In genomic region chr1:15314328-15315281, GRCh38 we compare ENCODE assay signal across 26 cellular contexts.
"Had no signal": no experiment of that assay in that cellular context is flagged by ENCODE, and none has a peak within 500 bp of the region (broad histone marks: within the 10 kb centered on the region; RNA-seq: fewer than 3 reads in every experiment).

No MANE protein-coding gene starts in this region.

- DNase-seq: activated CD4-positive, alpha-beta memory T cell treated with anti-CD3 and anti-CD28 coated beads, Interleukin-2, amount 10 ng/mL, durations not matched to agents 7 days and 5 days; activated CD4-positive, alpha-beta T cell treated with anti-CD3 and anti-CD28 coated beads for 36 hours; activated effector memory CD4-positive, alpha-beta T cell treated with Interleukin-2 at 50 U/mL for 16 hours; activated naive CD4-positive, alpha-beta T cell treated with anti-CD3 and anti-CD28 coated beads, Interleukin-2, amount 10 ng/mL, durations not matched to agents 7 days and 5 days; activated naive CD8-positive, alpha-beta T cell treated with anti-CD3 and anti-CD28 coated beads, Interleukin-2, amount 50 U/mL, for 24 hours; activated T-cell treated with anti-CD3 and anti-CD28 coated beads, Interleukin-2, amount 50 U/mL, for 24 hours; cerebellar nuclear complex; dermis blood vessel endothelial cell; effector memory CD4-positive, alpha-beta T cell; esophagus squamous epithelium; heart right ventricle; left ventricle myocardium superior; mucosa of descending colon; naive B cell; stimulated activated CD4-positive, alpha-beta T cell treated with anti-CD3 and anti-CD28 coated beads, Interleukin-12 subunit alpha, Interleukin-12 subunit beta, amount 100 ng/mL, for 4 hours; stimulated activated CD4-positive, alpha-beta T cell treated with anti-CD3 and anti-CD28 coated beads, Interleukin-1b, Interleukin-23, amount 100 ng/mL, for 48 hours; stimulated activated CD8-positive, alpha-beta memory T cell treated with anti-CD3 and anti-CD28 coated beads, Interleukin-4, amount 100 ng/mL, for 48 hours; transverse colon had no signal

- H3K79me2 ChIP-seq: parathyroid adenoma had no signal

- H3K27ac ChIP-seq: breast epithelium, esophagus squamous epithelium, heart right ventricle, neutrophil, parathyroid adenoma, SK-N-MC, suprapubic skin, transverse colon had no signal

- H3K4me3 ChIP-seq: breast epithelium, esophagus squamous epithelium, heart right ventricle, mucosa of descending colon, SK-N-MC, suprapubic skin, transverse colon had no signal

- H3K4me1 Mint-ChIP-seq: activated CD4-positive, alpha-beta memory T cell treated with anti-CD3 and anti-CD28 coated beads, Interleukin-2, amount 10 ng/mL, durations not matched to agents 7 days and 5 days; activated CD4-positive, alpha-beta T cell treated with anti-CD3 and anti-CD28 coated beads for 36 hours; activated naive CD4-positive, alpha-beta T cell treated with anti-CD3 and anti-CD28 coated beads, Interleukin-2, amount 10 ng/mL, durations not matched to agents 7 days and 5 days; activated naive CD8-positive, alpha-beta T cell treated with anti-CD3 and anti-CD28 coated beads, Interleukin-2, amount 50 U/mL, for 24 hours; naive B cell had no signal

- H3K36me3 Mint-ChIP-seq: activated naive CD4-positive, alpha-beta T cell treated with anti-CD3 and anti-CD28 coated beads, Interleukin-2, amount 10 ng/mL, durations not matched to agents 7 days and 5 days; naive B cell had no signal

- H3K9me3 Mint-ChIP-seq: activated CD4-positive, alpha-beta memory T cell treated with anti-CD3 and anti-CD28 coated beads, Interleukin-2, amount 10 ng/mL, durations not matched to agents 7 days and 5 days; activated naive CD4-positive, alpha-beta T cell treated with anti-CD3 and anti-CD28 coated beads, Interleukin-2, amount 10 ng/mL, durations not matched to agents 7 days and 5 days; activated naive CD8-positive, alpha-beta T cell treated with anti-CD3 and anti-CD28 coated beads, Interleukin-2, amount 50 U/mL, for 24 hours; activated T-cell treated with anti-CD3 and anti-CD28 coated beads, Interleukin-2, amount 50 U/mL, for 24 hours had no signal

- H3K27ac Mint-ChIP-seq: activated CD4-positive, alpha-beta memory T cell treated with anti-CD3 and anti-CD28 coated beads, Interleukin-2, amount 10 ng/mL, durations not matched to agents 7 days and 5 days; activated CD4-positive, alpha-beta T cell treated with anti-CD3 and anti-CD28 coated beads for 36 hours; activated naive CD4-positive, alpha-beta T cell treated with anti-CD3 and anti-CD28 coated beads, Interleukin-2, amount 10 ng/mL, durations not matched to agents 7 days and 5 days; activated naive CD8-positive, alpha-beta T cell treated with anti-CD3 and anti-CD28 coated beads, Interleukin-2, amount 50 U/mL, for 24 hours; activated T-cell treated with anti-CD3 and anti-CD28 coated beads, Interleukin-2, amount 50 U/mL, for 24 hours; naive B cell; stimulated activated naive CD8-positive, alpha-beta T cell treated with anti-CD3 and anti-CD28 coated beads, Interleukin-15, Interleukin-2, amounts not matched to agents 100 ng/mL and 50 ng/mL, for 24 hours had no signal

- H3K27me3 ChIP-seq: breast epithelium, neutrophil, suprapubic skin, transverse colon had no signal

- H3K4me3 Mint-ChIP-seq: activated CD4-positive, alpha-beta memory T cell treated with anti-CD3 and anti-CD28 coated beads, Interleukin-2, amount 10 ng/mL, durations not matched to agents 7 days and 5 days; activated CD4-positive, alpha-beta T cell treated with anti-CD3 and anti-CD28 coated beads for 36 hours; activated naive CD4-positive, alpha-beta T cell treated with anti-CD3 and anti-CD28 coated beads, Interleukin-2, amount 10 ng/mL, durations not matched to agents 7 days and 5 days; activated naive CD8-positive, alpha-beta T cell treated with anti-CD3 and anti-CD28 coated beads, Interleukin-2, amount 50 U/mL, for 24 hours; activated T-cell treated with anti-CD3 and anti-CD28 coated beads, Interleukin-2, amount 50 U/mL, for 24 hours; naive B cell; stimulated activated naive CD8-positive, alpha-beta T cell treated with anti-CD3 and anti-CD28 coated beads, Interleukin-15, Interleukin-2, amounts not matched to agents 100 ng/mL and 50 ng/mL, for 24 hours had no signal

- H3K4me1 ChIP-seq: breast epithelium, esophagus squamous epithelium, heart right ventricle, parathyroid adenoma, suprapubic skin, transverse colon had no signal

- FAIRE-seq: endothelial cell of umbilical vein, TTC549 had no signal

- H2AFZ ChIP-seq: parathyroid adenoma had no signal

- H3K36me3 ChIP-seq: breast epithelium, esophagus squamous epithelium, heart right ventricle, neutrophil, suprapubic skin, transverse colon had no signal

- ATAC-seq: activated CD4-positive, alpha-beta T cell treated with anti-CD3 and anti-CD28 coated beads for 36 hours; activated naive CD8-positive, alpha-beta T cell treated with anti-CD3 and anti-CD28 coated beads, Interleukin-2, amount 50 U/mL, for 24 hours; left ventricle myocardium superior; mucosa of descending colon had no signal

- H3K9ac ChIP-seq: parathyroid adenoma had no signal

- H3K9me3 ChIP-seq: breast epithelium, esophagus squamous epithelium, mucosa of descending colon, neutrophil, suprapubic skin, transverse colon had no signal
